18 cellular contexts compared by ENCODE assay signal in the genomic region with DNA sequence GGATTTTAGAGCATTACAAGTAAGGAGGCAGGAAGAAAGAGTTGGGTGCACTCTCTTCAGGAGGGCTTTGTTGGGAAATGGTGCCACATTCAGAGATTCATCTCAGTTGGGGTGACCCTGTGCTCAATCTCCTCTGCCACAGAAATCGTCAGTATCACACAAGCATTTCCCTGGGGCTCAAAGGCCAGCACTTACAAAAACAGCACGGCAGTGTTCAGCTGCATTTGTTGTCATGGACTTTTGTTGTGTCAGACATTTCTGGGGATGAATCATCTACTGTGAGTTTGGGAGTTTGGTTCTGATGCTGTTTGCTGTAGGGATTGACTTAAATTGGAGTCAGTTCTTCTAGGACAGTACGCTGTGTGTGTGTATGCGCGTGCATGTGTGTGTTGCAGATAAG. TPM values are rescaled to one million over a fixed set of nuclear protein-coding genes. Genes with fewer than 3 reads are reported as not detected.
DNase-seq lines count a peak whose midpoint lies in the region; ATAC-seq and TF ChIP-seq lines count a peak whose summit lies in the region.
"Had no signal": no experiment of that assay in that cellular context is flagged by ENCODE, and none has a peak within 500 bp of the region (broad histone marks: within the 10 kb centered on the region; RNA-seq: fewer than 3 reads in every experiment).

No MANE protein-coding gene starts in this region.

- peak overlapping the region; percentile 15 for H3K4me2 ChIP-seq in hepatocyte
- no peak overlapping the region for H3K4me2 ChIP-seq in PC-9
- H3K4me2 ChIP-seq: BLaER1 treated with 17β-estradiol and CSF1 and Interleukin-3, amounts not matched to agents 10 nM and 100 nM had no signal

- H3K27me3 ChIP-seq in hepatocyte (no peaks in the 10 kb centered on the region), gastrocnemius medialis (no peaks in the 10 kb centered on the region), PC-9 (ENCODE audit: insufficient read depth, low read depth) (no peaks in the 10 kb centered on the region)
- H3K27me3 ChIP-seq: BLaER1 treated with 17β-estradiol and CSF1 and Interleukin-3, amounts not matched to agents 10 nM and 100 nM; dorsolateral prefrontal cortex had no signal

- H3K27ac ChIP-seq in hepatocyte (peak overlapping the region; percentile 52), gastrocnemius medialis (peak overlapping the region in 1 of 4 donors; percentile 10), PC-9 (no peak overlapping the region)
- H3K27ac ChIP-seq: BLaER1 treated with 17β-estradiol and CSF1 and Interleukin-3, amounts not matched to agents 10 nM and 100 nM; dorsolateral prefrontal cortex; parathyroid adenoma; VCaP had no signal

- no peaks in the 10 kb centered on the region for H3K27me3 Mint-ChIP-seq in effector memory CD8-positive, alpha-beta T cell

- H3K4me3 ChIP-seq in hepatocyte (no peak overlapping the region), gastrocnemius medialis (no peak overlapping the region), PC-9 (no peak overlapping the region)
- H3K4me3 ChIP-seq: BLaER1 treated with 17β-estradiol and CSF1 and Interleukin-3, amounts not matched to agents 10 nM and 100 nM; dorsolateral prefrontal cortex had no signal

- H4K20me1 ChIP-seq in hepatocyte (ENCODE audit: insufficient read depth, poor library complexity, severe bottlenecking): no peaks in the 10 kb centered on the region
- H4K20me1 ChIP-seq in PC-9 (ENCODE audit: insufficient read depth): no peaks in the 10 kb centered on the region
- H4K20me1 ChIP-seq: BLaER1 treated with 17β-estradiol and CSF1 and Interleukin-3, amounts not matched to agents 10 nM and 100 nM had no signal

- no peak for TF ChIP-seq CTCF in hepatocyte (IDR thresholded peaks at IDR 0.05; ENCODE audit: poor library complexity)
- no peak for TF ChIP-seq CTCF in gastrocnemius medialis (IDR thresholded peaks at IDR 0.05 in 4 of 5, conservative IDR thresholded peaks at IDR 0.05 in 1 of 5)
- no peak for TF ChIP-seq CTCF in PC-9 (conservative IDR thresholded peaks at IDR 0.05)

- H3K36me3 ChIP-seq in hepatocyte (replicated peaks; ENCODE audit: insufficient read depth, low read depth): no peaks in the 10 kb centered on the region
- no peaks in the 10 kb centered on the region for H3K36me3 ChIP-seq in gastrocnemius medialis
- no peaks in the 10 kb centered on the region for H3K36me3 ChIP-seq in PC-9 (ENCODE audit: low read depth)
- H3K36me3 ChIP-seq: BLaER1 treated with 17β-estradiol and CSF1 and Interleukin-3, amounts not matched to agents 10 nM and 100 nM had no signal

- POLR2A ChIA-PET in PC-9 (lab: Charles Lee; ENCODE audit: unreplicated experiment): no interaction called here

- H3K4me1 ChIP-seq in hepatocyte (ENCODE audit: insufficient read depth): no peaks in the 10 kb centered on the region
- peaks cover 3 to 7% of the 10 kb centered on the region in 2 donors for H3K4me1 ChIP-seq in gastrocnemius medialis
- no peaks in the 10 kb centered on the region for H3K4me1 ChIP-seq in PC-9 (replicated peaks; ENCODE audit: insufficient read depth)
- H3K4me1 ChIP-seq: BLaER1 treated with 17β-estradiol and CSF1 and Interleukin-3, amounts not matched to agents 10 nM and 100 nM; parathyroid adenoma had no signal

- H2AFZ ChIP-seq in hepatocyte (no peak overlapping the region), PC-9 (no peak overlapping the region)
- H2AFZ ChIP-seq: parathyroid adenoma had no signal

- no peak overlapping the region for H3K27ac Mint-ChIP-seq in effector memory CD8-positive, alpha-beta T cell
- H3K27ac Mint-ChIP-seq: activated naive CD4-positive, alpha-beta T cell treated with anti-CD3 and anti-CD28 coated beads for 36 hours had no signal

- no peaks in the 10 kb centered on the region for H3K9me3 ChIP-seq in hepatocyte (ENCODE audit: low read depth)
- no peaks in the 10 kb centered on the region for H3K9me3 ChIP-seq in gastrocnemius medialis
- no peaks in the 10 kb centered on the region for H3K9me3 ChIP-seq in PC-9 (ENCODE audit: insufficient read depth, low read depth)
- H3K9me3 ChIP-seq: BLaER1 treated with 17β-estradiol and CSF1 and Interleukin-3, amounts not matched to agents 10 nM and 100 nM had no signal

- H3K9me3 Mint-ChIP-seq in effector memory CD8-positive, alpha-beta T cell: peaks cover 3 to 21% of the 10 kb centered on the region in 2 donors

- WGBS in hepatocyte (ENCODE audit: low lambda C conversion rate, missing lambda C conversion rate): 71% methylated on average over 5 of the region's 5 CpGs

- H3K4me3 Mint-ChIP-seq in effector memory CD8-positive, alpha-beta T cell: no peak overlapping the region
- H3K4me3 Mint-ChIP-seq: activated naive CD4-positive, alpha-beta T cell treated with anti-CD3 and anti-CD28 coated beads for 36 hours had no signal

- no peaks in the 10 kb centered on the region for H3F3A ChIP-seq in PC-9 (ENCODE audit: insufficient read depth, low read depth)

- CTCF ChIA-PET in PC-9 (lab: Charles Lee): no interaction called here

- H3K9me2 ChIP-seq in hepatocyte (replicated peaks; ENCODE audit: insufficient read depth) (no peaks in the 10 kb centered on the region), PC-9 (ENCODE audit: insufficient read depth) (no peaks in the 10 kb centered on the region)

- no peaks in the 10 kb centered on the region for H3K36me3 Mint-ChIP-seq in effector memory CD8-positive, alpha-beta T cell (ENCODE audit: insufficient read depth)

- intact Hi-C loops in gastrocnemius medialis (cut with DNase I; ENCODE audit: low total_unique reads) (no loop called here), PC-9 (cut with micrococcal nuclease; ENCODE audit: unreplicated experiment) (no loop called here)

- in situ Hi-C loops in gastrocnemius medialis (cut with MboI; ENCODE audit: low sequenced_read_pairs in 4 of 4): no loop called here

- H3K4me1 Mint-ChIP-seq in effector memory CD8-positive, alpha-beta T cell (ENCODE audit: low read depth in 2 of 2): no peaks in the 10 kb centered on the region

- BruUV-seq in PC-9 (replicated peaks; lab: Mats Ljungman, UMichigan): no TSS peak

- no peaks in the 10 kb centered on the region for H3K79me2 ChIP-seq in hepatocyte
- H3K79me2 ChIP-seq in PC-9 (ENCODE audit: low read depth): no peaks in the 10 kb centered on the region
- H3K79me2 ChIP-seq: parathyroid adenoma had no signal

- peak; percentile 49 to 55 for ATAC-seq in gastrocnemius medialis
- ATAC-seq in effector memory CD8-positive, alpha-beta T cell (replicated peaks): no peak
- ATAC-seq in HG03457 (IDR thresholded peaks at IDR 0.05; ENCODE audit: unreplicated experiment): no peak
- ATAC-seq: SK-N-SH treated with all-trans-retinoic acid at 6 μM for 48 hours had no signal

- no peak for TF ChIP-seq POLR2A in gastrocnemius medialis (IDR thresholded peaks at IDR 0.05)

- DNase-seq in ELF-1 (ENCODE audit: low read depth, low spot score) (peak; percentile 8), brain pericyte (ENCODE audit: low read depth, low spot score) (peak; percentile 77), hepatocyte (ENCODE audit: low spot score) (peak; percentile 23), gastrocnemius medialis (no peak), NCI-H1436 treated with DMSO at 0.1 percent for 48 hours (lab: John Stamatoyannopoulos, UW) (no peak), PC-9 (no peak)
- no peak for DNase-seq in effector memory CD8-positive, alpha-beta T cell
- DNase-seq: activated naive CD4-positive, alpha-beta T cell treated with anti-CD3 and anti-CD28 coated beads for 36 hours; MM.1S; NCI-H2171; stimulated activated CD4-positive, alpha-beta T cell treated with anti-CD3 and anti-CD28 coated beads, Interleukin-2, amount 100 ng/mL, for 24 hours had no signal

RNA-seq across cellular contexts. Expression of a gene that starts 52.4 kb away (rescaled TPM):
- total RNA-seq in hepatocyte (116 and 145 TPM in 2 replicates), gastrocnemius medialis (10 to 100 TPM in 3 of 4 donors, 1 to 10 TPM in 1; 4.8 to 49.8 (median 13.4) TPM), PC-9 (2021) (1.2 and 4.5 TPM in 2 replicates)
- polyA plus RNA-seq in hepatocyte: 56.9 and 64.3 TPM in 2 replicates
- total RNA-seq: activated CD8-positive, alpha-beta memory T cell treated with anti-CD3 and anti-CD28 coated beads for 36 hours; activated naive CD4-positive, alpha-beta T cell treated with anti-CD3 and anti-CD28 coated beads for 36 hours had no signal

Comparison
In these comparisons a context has a peak if more than half of its experiments do, and no peak if none do; other contexts are left out.
1. DNase-seq: peak in ELF-1 (single experiment), brain pericyte (single experiment) and hepatocyte (single experiment); none in gastrocnemius medialis (0 of 2), NCI-H1436 treated with DMSO at 0.1 percent for 48 hours (single experiment), effector memory CD8-positive, alpha-beta T cell (0 of 3) and PC-9 (0 of 2).
2. ATAC-seq: peak in gastrocnemius medialis (2 of 2); none in effector memory CD8-positive, alpha-beta T cell (single experiment) and HG03457 (single experiment).